In the genomic region with DNA sequence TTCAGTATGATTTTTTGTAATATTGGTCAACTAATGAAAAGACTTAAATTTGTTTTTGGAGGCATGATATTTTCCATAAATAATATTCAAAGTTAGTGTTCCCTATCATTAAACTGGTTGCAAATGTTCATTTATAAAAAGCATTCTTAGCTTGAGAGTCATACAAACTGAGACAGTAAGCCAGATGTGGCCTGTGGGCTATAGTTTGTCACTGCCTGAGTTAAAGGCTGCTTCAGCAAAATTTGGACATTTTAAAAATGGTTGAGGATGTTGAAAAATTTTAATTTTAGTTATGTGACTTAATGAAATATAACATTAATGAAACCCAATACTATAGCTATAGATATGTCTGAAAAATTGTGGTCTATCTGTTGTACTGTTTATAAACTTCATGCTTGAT, we compare ENCODE assay signal across 13 cellular contexts.
A peak's percentile ranks its signal among the peaks of the same experiment; 100 is the strongest.
DNase-seq lines count a peak whose midpoint lies in the region; ATAC-seq lines count a peak whose summit lies in the region.
"Had no signal": no experiment of that assay in that cellular context is flagged by ENCODE, and none has a peak within 500 bp of the region (broad histone marks: within the 10 kb centered on the region; RNA-seq: fewer than 3 reads in every experiment).

No MANE protein-coding gene starts in this region.

- H3K36me3 Mint-ChIP-seq in stimulated activated effector memory CD8-positive, alpha-beta T cell treated with anti-CD3 and anti-CD28 coated beads, Interleukin-12 subunit alpha, Interleukin-12 subunit beta, amount 100 ng/mL, for 72 hours = no peaks in the 10 kb centered on the region

- H3K27ac Mint-ChIP-seq in stimulated activated effector memory CD8-positive, alpha-beta T cell treated with anti-CD3 and anti-CD28 coated beads, Interleukin-12 subunit alpha, Interleukin-12 subunit beta, amount 100 ng/mL, for 72 hours = no peak overlapping the region

- peaks cover 3% of the 10 kb centered on the region for H3K9me3 Mint-ChIP-seq in stimulated activated effector memory CD8-positive, alpha-beta T cell treated with anti-CD3 and anti-CD28 coated beads, Interleukin-12 subunit alpha, Interleukin-12 subunit beta, amount 100 ng/mL, for 72 hours

- no peak for ATAC-seq in stimulated activated effector memory CD8-positive, alpha-beta T cell treated with anti-CD3 and anti-CD28 coated beads, Interleukin-12 subunit alpha, Interleukin-12 subunit beta, amount 100 ng/mL, for 72 hours
- ATAC-seq: GM12878 had no signal

- no peaks in the 10 kb centered on the region for H3K4me1 Mint-ChIP-seq in stimulated activated effector memory CD8-positive, alpha-beta T cell treated with anti-CD3 and anti-CD28 coated beads, Interleukin-12 subunit alpha, Interleukin-12 subunit beta, amount 100 ng/mL, for 72 hours

- no peak overlapping the region for H3K4me3 Mint-ChIP-seq in stimulated activated effector memory CD8-positive, alpha-beta T cell treated with anti-CD3 and anti-CD28 coated beads, Interleukin-12 subunit alpha, Interleukin-12 subunit beta, amount 100 ng/mL, for 72 hours

- DNase-seq in EH (ENCODE audit: low read depth) (peak; percentile 21), LHCN-M2 (ENCODE audit: low read depth) (peak; percentile 15), astrocyte of the hippocampus (ENCODE audit: low read depth, low spot score) (peak; percentile 46), iris pigment epithelial cell (ENCODE audit: low read depth) (peak; percentile 31), ureter (ENCODE audit: low spot score) (no peak), occipital lobe (lab: John Stamatoyannopoulos, UW) (no peak)
- DNase-seq in stimulated activated effector memory CD8-positive, alpha-beta T cell treated with anti-CD3 and anti-CD28 coated beads, Interleukin-12 subunit alpha, Interleukin-12 subunit beta, amount 100 ng/mL, for 72 hours (ENCODE audit: low spot score in 2 of 2) = no peak
- DNase-seq: C1 segment of cervical spinal cord, NCI-H1105, NCI-H187, NCI-H510A treated with DMSO at 0.1 percent for 48 hours, SHP77 had no signal

Comparison
In these comparisons a context has a peak if more than half of its experiments do, and no peak if none do; other contexts are left out.
1. DNase-seq: peak in EH (single experiment), LHCN-M2 (single experiment), astrocyte of the hippocampus (single experiment) and iris pigment epithelial cell (single experiment); none in stimulated activated effector memory CD8-positive, alpha-beta T cell treated with anti-CD3 and anti-CD28 coated beads, Interleukin-12 subunit alpha, Interleukin-12 subunit beta, amount 100 ng/mL, for 72 hours (0 of 2), ureter (single experiment) and occipital lobe (single experiment).